31 cellular contexts compared by ENCODE assay signal in the genomic region with DNA sequence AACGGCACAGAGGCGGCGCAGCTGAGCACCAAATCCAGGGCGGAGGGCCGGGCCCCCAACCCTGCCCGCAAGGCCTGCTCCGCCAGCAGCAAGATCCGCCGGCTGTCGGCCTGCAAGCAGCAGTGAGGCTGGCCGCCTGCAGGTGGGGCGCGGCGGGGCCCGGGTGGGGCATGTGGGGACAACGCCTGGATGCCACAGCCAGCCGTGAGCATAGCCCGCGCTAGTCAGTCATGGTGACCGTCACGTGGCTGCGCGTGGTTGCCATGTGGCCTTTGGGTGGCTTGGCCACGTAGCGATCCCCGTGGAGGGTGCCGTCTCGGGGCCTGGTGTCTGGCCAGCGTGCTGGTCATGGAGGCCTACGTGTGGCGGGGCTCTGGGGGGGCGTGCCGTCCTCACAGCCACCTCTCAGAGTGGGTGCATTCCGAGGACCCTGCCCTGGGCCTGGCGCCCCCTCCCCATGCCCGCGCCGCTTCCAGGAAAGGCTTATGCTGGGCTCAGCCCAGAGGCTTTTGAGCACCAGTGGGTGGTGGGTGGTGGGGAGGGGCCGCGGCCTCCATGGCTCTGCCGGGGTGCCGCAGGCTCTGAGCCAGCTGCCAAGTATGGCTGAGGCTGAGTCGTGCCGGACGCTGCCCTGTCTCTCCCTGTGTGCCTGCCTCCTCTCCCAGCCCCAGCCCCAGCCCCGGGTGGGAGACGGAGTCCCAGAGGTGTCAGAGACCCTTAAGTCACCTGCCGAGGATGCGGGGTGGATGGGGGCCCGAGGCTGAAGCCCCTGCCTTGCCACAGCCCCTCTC.
"Had no signal": no experiment of that assay in that cellular context is flagged by ENCODE, and none has a peak within 500 bp of the region (broad histone marks: within the 10 kb centered on the region; RNA-seq: fewer than 3 reads in every experiment).

No MANE protein-coding gene starts in this region.

- H3K27ac ChIP-seq: esophagus muscularis mucosa, neutrophil, ovary, upper lobe of left lung, vagina, WERI-Rb-1 had no signal

- H3K4me1 Mint-ChIP-seq: activated CD4-positive, alpha-beta T cell treated with anti-CD3 and anti-CD28 coated beads, Interleukin-2, amount 10 ng/mL, durations not matched to agents 24 days and 14 days; activated naive CD4-positive, alpha-beta T cell treated with anti-CD3 and anti-CD28 coated beads, Interleukin-2, amount 50 U/mL, for 24 hours; activated naive CD8-positive, alpha-beta T cell treated with anti-CD3 and anti-CD28 coated beads, Interleukin-2, amount 50 U/mL, for 24 hours; activated T-helper 17 cell treated with anti-CD3 and anti-CD28 coated beads, Interleukin-2, amount 50 U/mL, for 72 hours; central memory CD8-positive, alpha-beta T cell had no signal

- ATAC-seq: activated naive CD8-positive, alpha-beta T cell treated with anti-CD3 and anti-CD28 coated beads, Interleukin-2, amount 50 U/mL, for 24 hours; activated T-cell treated with anti-CD3 and anti-CD28 coated beads, Interleukin-2, amount 50 U/mL, for 4 hours; activated T-helper 17 cell treated with anti-CD3 and anti-CD28 coated beads, Interleukin-2, amount 50 U/mL, for 72 hours; left ventricle myocardium superior; sciatic nerve; stimulated activated effector memory CD8-positive, alpha-beta T cell treated with anti-CD3 and anti-CD28 coated beads, Interleukin-12 subunit alpha, Interleukin-12 subunit beta, amount 100 ng/mL, for 72 hours had no signal

- H3K4me3 Mint-ChIP-seq: activated CD4-positive, alpha-beta memory T cell treated with anti-CD3 and anti-CD28 coated beads for 36 hours; activated CD4-positive, alpha-beta T cell treated with anti-CD3 and anti-CD28 coated beads, Interleukin-2, amount 10 ng/mL, durations not matched to agents 24 days and 14 days; activated naive CD4-positive, alpha-beta T cell treated with anti-CD3 and anti-CD28 coated beads, Interleukin-2, amount 50 U/mL, for 24 hours; activated naive CD8-positive, alpha-beta T cell treated with anti-CD3 and anti-CD28 coated beads, Interleukin-2, amount 50 U/mL, for 24 hours; activated T-cell treated with anti-CD3 and anti-CD28 coated beads, Interleukin-2, amount 50 U/mL, for 4 hours; activated T-helper 17 cell treated with anti-CD3 and anti-CD28 coated beads, Interleukin-2, amount 50 U/mL, for 72 hours; central memory CD8-positive, alpha-beta T cell; dendritic cell treated with granulocyte-macrophage colony-stimulating factor and Interleukin-4, amounts not matched to agents 40 ng/mL and 50 ng/mL, for 4 days; nephron; stimulated activated effector memory CD8-positive, alpha-beta T cell treated with anti-CD3 and anti-CD28 coated beads, Interleukin-12 subunit alpha, Interleukin-12 subunit beta, amount 100 ng/mL, for 72 hours; stimulated activated naive CD8-positive, alpha-beta T cell treated with anti-CD3 and anti-CD28 coated beads, Interleukin-15, Interleukin-2, amounts not matched to agents 100 ng/mL and 50 ng/mL, for 24 hours; T-helper 1 cell treated with Interleukin-12 subunit alpha and Interleukin-12 subunit beta and Interleukin-4 antibody, amounts not matched to agents 30 μg/mL and 1 μg/mL, for 36 hours had no signal

- H3K9me3 Mint-ChIP-seq: activated CD4-positive, alpha-beta memory T cell treated with anti-CD3 and anti-CD28 coated beads for 36 hours; activated CD4-positive, alpha-beta T cell treated with anti-CD3 and anti-CD28 coated beads, Interleukin-2, amount 10 ng/mL, durations not matched to agents 24 days and 14 days; activated naive CD4-positive, alpha-beta T cell treated with anti-CD3 and anti-CD28 coated beads, Interleukin-2, amount 50 U/mL, for 24 hours; activated naive CD8-positive, alpha-beta T cell treated with anti-CD3 and anti-CD28 coated beads, Interleukin-2, amount 50 U/mL, for 24 hours; activated T-cell treated with anti-CD3 and anti-CD28 coated beads, Interleukin-2, amount 50 U/mL, for 4 hours; activated T-helper 17 cell treated with anti-CD3 and anti-CD28 coated beads, Interleukin-2, amount 50 U/mL, for 72 hours; central memory CD8-positive, alpha-beta T cell; dendritic cell treated with granulocyte-macrophage colony-stimulating factor and Interleukin-4, amounts not matched to agents 40 ng/mL and 50 ng/mL, for 4 days; nephron; stimulated activated effector memory CD8-positive, alpha-beta T cell treated with anti-CD3 and anti-CD28 coated beads, Interleukin-12 subunit alpha, Interleukin-12 subunit beta, amount 100 ng/mL, for 72 hours; stimulated activated naive CD8-positive, alpha-beta T cell treated with anti-CD3 and anti-CD28 coated beads, Interleukin-15, Interleukin-2, amounts not matched to agents 100 ng/mL and 50 ng/mL, for 24 hours; T-helper 1 cell treated with Interleukin-12 subunit alpha and Interleukin-12 subunit beta and Interleukin-4 antibody, amounts not matched to agents 30 μg/mL and 1 μg/mL, for 36 hours had no signal

- H3K9me3 ChIP-seq: esophagus muscularis mucosa, neutrophil, ovary, upper lobe of left lung, vagina had no signal

- H3K36me3 Mint-ChIP-seq: activated naive CD4-positive, alpha-beta T cell treated with anti-CD3 and anti-CD28 coated beads, Interleukin-2, amount 50 U/mL, for 24 hours had no signal

- H3K36me3 ChIP-seq: ovary had no signal

- H3K27me3 ChIP-seq: esophagus muscularis mucosa, neutrophil, ovary, upper lobe of left lung, vagina had no signal

- H3K27ac Mint-ChIP-seq: activated CD4-positive, alpha-beta memory T cell treated with anti-CD3 and anti-CD28 coated beads for 36 hours; activated CD4-positive, alpha-beta T cell treated with anti-CD3 and anti-CD28 coated beads, Interleukin-2, amount 10 ng/mL, durations not matched to agents 24 days and 14 days; activated naive CD4-positive, alpha-beta T cell treated with anti-CD3 and anti-CD28 coated beads, Interleukin-2, amount 50 U/mL, for 24 hours; activated naive CD8-positive, alpha-beta T cell treated with anti-CD3 and anti-CD28 coated beads, Interleukin-2, amount 50 U/mL, for 24 hours; activated T-helper 17 cell treated with anti-CD3 and anti-CD28 coated beads, Interleukin-2, amount 50 U/mL, for 72 hours; dendritic cell treated with granulocyte-macrophage colony-stimulating factor and Interleukin-4, amounts not matched to agents 40 ng/mL and 50 ng/mL, for 4 days; nephron; progenitor cell of endocrine pancreas; stimulated activated effector memory CD8-positive, alpha-beta T cell treated with anti-CD3 and anti-CD28 coated beads, Interleukin-12 subunit alpha, Interleukin-12 subunit beta, amount 100 ng/mL, for 72 hours; stimulated activated naive CD8-positive, alpha-beta T cell treated with anti-CD3 and anti-CD28 coated beads, Interleukin-15, Interleukin-2, amounts not matched to agents 100 ng/mL and 50 ng/mL, for 24 hours; T-helper 1 cell treated with Interleukin-12 subunit alpha and Interleukin-12 subunit beta and Interleukin-4 antibody, amounts not matched to agents 30 μg/mL and 1 μg/mL, for 36 hours had no signal

- FAIRE-seq: bronchial epithelial cell, frontal cortex had no signal

- H3K4me3 ChIP-seq: esophagus muscularis mucosa, ovary, skin epidermis, upper lobe of left lung, vagina had no signal

- H3K27me3 Mint-ChIP-seq: activated CD4-positive, alpha-beta memory T cell treated with anti-CD3 and anti-CD28 coated beads for 36 hours; activated CD4-positive, alpha-beta T cell treated with anti-CD3 and anti-CD28 coated beads, Interleukin-2, amount 10 ng/mL, durations not matched to agents 24 days and 14 days; activated naive CD4-positive, alpha-beta T cell treated with anti-CD3 and anti-CD28 coated beads, Interleukin-2, amount 50 U/mL, for 24 hours; activated naive CD8-positive, alpha-beta T cell treated with anti-CD3 and anti-CD28 coated beads, Interleukin-2, amount 50 U/mL, for 24 hours; activated T-helper 17 cell treated with anti-CD3 and anti-CD28 coated beads, Interleukin-2, amount 50 U/mL, for 72 hours; central memory CD8-positive, alpha-beta T cell; progenitor cell of endocrine pancreas; stimulated activated naive CD8-positive, alpha-beta T cell treated with anti-CD3 and anti-CD28 coated beads, Interleukin-15, Interleukin-2, amounts not matched to agents 100 ng/mL and 50 ng/mL, for 24 hours had no signal

- DNase-seq: activated CD4-positive, alpha-beta memory T cell treated with anti-CD3 and anti-CD28 coated beads for 36 hours; activated CD4-positive, alpha-beta T cell treated with anti-CD3 and anti-CD28 coated beads, Interleukin-2, amount 10 ng/mL, durations not matched to agents 24 days and 14 days; activated CD4-positive, CD25-positive, alpha-beta regulatory T cell treated with anti-CD3 and anti-CD28 coated beads, Interleukin-2, amount 50 U/mL, for 72 hours; activated CD8-positive, alpha-beta memory T cell treated with anti-CD3 and anti-CD28 coated beads, Interleukin-2, amount 50 U/mL, for 48 hours; activated gamma-delta T cell treated with Interleukin-2 at 50 U/mL for 16 hours; activated naive CD8-positive, alpha-beta T cell treated with anti-CD3 and anti-CD28 coated beads, Interleukin-2, amount 50 U/mL, for 24 hours; activated T-cell treated with anti-CD3 and anti-CD28 coated beads, Interleukin-2, amount 50 U/mL, for 4 hours; islet precursor cell; left ventricle myocardium superior; ovary; stimulated activated CD4-positive, alpha-beta T cell treated with anti-CD3 and anti-CD28 coated beads, Interleukin-4, amount 100 ng/mL, for 24 hours; substantia nigra; T1000; WERI-Rb-1 had no signal
